ENCODE assay signal across 1 cellular context in the genomic region with DNA sequence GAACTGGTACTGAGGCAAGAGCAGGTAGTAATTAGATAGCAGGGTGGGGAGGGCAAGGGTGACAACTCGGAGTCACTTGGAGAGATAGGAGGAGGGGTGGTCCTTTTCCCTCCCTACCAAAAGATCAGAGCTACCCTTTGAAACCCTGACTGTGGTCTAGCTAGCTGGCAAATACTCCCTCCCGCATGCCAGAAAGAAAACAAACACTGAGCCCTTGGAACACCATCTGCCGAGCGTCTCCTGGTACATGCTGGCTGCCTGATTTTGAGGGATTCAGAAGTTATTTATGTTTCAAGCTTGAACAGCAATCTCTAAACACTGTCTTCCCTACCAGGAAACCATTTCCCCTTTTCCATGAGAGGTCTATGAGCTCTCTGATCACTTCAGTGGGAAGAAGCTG.
TF ChIP-seq lines count a peak whose summit lies in the region.

No MANE protein-coding gene starts in this region.

TF ChIP-seq in H1, 55 proteins besides CTCF, POLR2A, EP300 and RAD21:
- TF ChIP-seq, protein P1, sequence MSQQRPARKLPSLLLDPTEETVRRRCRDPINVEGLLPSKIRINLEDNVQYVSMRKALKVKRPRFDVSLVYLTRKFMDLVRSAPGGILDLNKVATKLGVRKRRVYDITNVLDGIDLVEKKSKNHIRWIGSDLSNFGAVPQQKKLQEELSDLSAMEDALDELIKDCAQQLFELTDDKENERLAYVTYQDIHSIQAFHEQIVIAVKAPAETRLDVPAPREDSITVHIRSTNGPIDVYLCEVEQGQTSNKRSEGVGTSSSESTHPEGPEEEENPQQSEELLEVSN (IDR thresholded peaks at IDR 0.05), result no peak
- no peak for TF ChIP-seq RFX5 (IDR thresholded peaks at IDR 0.05; ENCODE audit: borderline replicate concordance, low read depth, low read length)
- no peak for TF ChIP-seq CHD2 (IDR thresholded peaks at IDR 0.05; ENCODE audit: low read length)
